10 cellular contexts compared by ENCODE assay signal in genomic region chr11:105044562-105045490, GRCh38. TPM values are rescaled to one million over a fixed set of nuclear protein-coding genes. Genes with fewer than 3 reads are reported as not detected.
DNase-seq lines count a peak whose midpoint lies in the region; ATAC-seq lines count a peak whose summit lies in the region.
"Not testable (repeated sequence)": the region's sequence is repeated elsewhere in the genome, so short reads cannot be mapped to it uniquely, and the experiment has no call there.
"Had no signal": no experiment of that assay in that cellular context is flagged by ENCODE, and none has a peak within 500 bp of the region (broad histone marks: within the 10 kb centered on the region; RNA-seq: fewer than 3 reads in every experiment).

Gene CARD16, minus strand, starts transcription at chr11:105045335. Its CDS starts 38 bp downstream, at chr11:105045297.

- not testable (repeated sequence) for H3K27me3 Mint-ChIP-seq in T-helper 2 cell treated with Interferon-gamma antibody and Interleukin-4, amounts not matched to agents 5 μg/mL and 100 μg/mL, for 36 hours (ENCODE audit: low read depth)

- H3K4me1 ChIP-seq in urinary bladder (ENCODE audit: insufficient read depth): not testable (repeated sequence)

- peak within 1 kb of the TSS; percentile 92 for H3K27ac Mint-ChIP-seq in T-helper 2 cell treated with Interferon-gamma antibody and Interleukin-4, amounts not matched to agents 5 μg/mL and 100 μg/mL, for 36 hours

- not testable (repeated sequence) for H3K36me3 ChIP-seq in urinary bladder (ENCODE audit: insufficient read depth)

- ATAC-seq in GM18498 (IDR thresholded peaks at IDR 0.05; ENCODE audit: unreplicated experiment) (peak; percentile 100), GM21825 (IDR thresholded peaks at IDR 0.05; ENCODE audit: unreplicated experiment) (peak; percentile 100), HG03565 (IDR thresholded peaks at IDR 0.05; ENCODE audit: unreplicated experiment) (peak; percentile 98), Right ventricle myocardium superior (ENCODE audit: poor library complexity) (peak; percentile 89)

- peak within 1 kb of the TSS; percentile 92 for H3K4me3 Mint-ChIP-seq in T-helper 2 cell treated with Interferon-gamma antibody and Interleukin-4, amounts not matched to agents 5 μg/mL and 100 μg/mL, for 36 hours

- peak within 1 kb of the TSS; percentile 45 for H3K27ac ChIP-seq in urinary bladder (ENCODE audit: low read depth)

- H3K4me3 ChIP-seq in urinary bladder (ENCODE audit: low read depth, low read length): peak within 1 kb of the TSS; percentile 50

- intact Hi-C loops in Right ventricle myocardium superior (cut with DNase I): not testable (repeated sequence)

- H3K4me1 Mint-ChIP-seq in T-helper 2 cell treated with Interferon-gamma antibody and Interleukin-4, amounts not matched to agents 5 μg/mL and 100 μg/mL, for 36 hours (ENCODE audit: low read depth): peaks cover 33% of the 10 kb centered on the region

- H3K9me3 Mint-ChIP-seq in T-helper 2 cell treated with Interferon-gamma antibody and Interleukin-4, amounts not matched to agents 5 μg/mL and 100 μg/mL, for 36 hours: not testable (repeated sequence)

- DNase-seq in T-helper 2 cell treated with Interferon-gamma antibody and Interleukin-4, amounts not matched to agents 5 μg/mL and 100 μg/mL, for 36 hours (ENCODE audit: low spot score): peak; percentile 28
- peak; percentile 83 for DNase-seq in amniotic epithelial cell (ENCODE audit: low read depth)
- DNase-seq in Right ventricle myocardium superior: not testable (repeated sequence)
- DNase-seq in pons (ENCODE audit: low spot score): peak; percentile 39

- peaks cover 37% of the 10 kb centered on the region for H3K36me3 Mint-ChIP-seq in T-helper 2 cell treated with Interferon-gamma antibody and Interleukin-4, amounts not matched to agents 5 μg/mL and 100 μg/mL, for 36 hours (ENCODE audit: low read depth)

- WGBS in urinary bladder: 40% methylated on average over 5 of the region's 5 CpGs

RNA-seq across cellular contexts. Expression of gene CARD16, which starts in this region (rescaled TPM):
- total RNA-seq in Right ventricle myocardium superior (8.4 TPM), urinary bladder (16.2 TPM)
- 19.7 TPM for polyA plus RNA-seq in urinary bladder
- total RNA-seq: H9, WTC11 had no signal
